8 cellular contexts compared by ENCODE assay signal in the genomic region with DNA sequence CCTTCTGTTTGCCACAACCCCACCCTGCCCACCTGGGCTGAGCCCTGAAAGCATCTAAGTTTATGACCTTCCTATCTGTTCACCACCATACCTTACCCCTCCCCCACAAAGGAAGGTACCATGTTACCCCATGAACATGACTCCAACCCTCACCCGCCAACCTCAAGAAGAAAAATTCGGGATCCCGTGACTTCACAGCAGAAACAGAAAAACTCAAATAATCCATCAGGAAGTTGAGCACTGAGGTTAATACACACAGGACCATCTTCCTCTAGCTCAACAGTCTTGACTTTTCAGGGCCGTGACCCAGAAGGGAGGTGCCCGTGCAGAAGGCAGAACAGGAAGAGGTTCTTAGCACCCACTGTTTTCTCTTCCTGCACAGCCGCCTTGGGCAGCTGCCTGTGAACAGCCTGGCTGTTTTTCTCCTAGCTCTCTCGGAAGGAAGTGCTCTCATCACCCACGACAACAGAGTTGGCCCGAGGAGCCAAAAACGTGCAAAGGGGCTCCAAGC.
DNase-seq lines count a peak whose midpoint lies in the region; ATAC-seq lines count a peak whose summit lies in the region.

No MANE protein-coding gene starts in this region.

- peaks cover 54% of the 10 kb centered on the region for H3K4me1 Mint-ChIP-seq in memory B cell
- H3K4me1 Mint-ChIP-seq in stimulated activated naive CD8-positive, alpha-beta T cell treated with anti-CD3 and anti-CD28 coated beads, Interleukin-15, Interleukin-2, amounts not matched to agents 100 ng/mL and 50 ng/mL, for 24 hours (ENCODE audit: low read depth) = peaks cover 95% of the 10 kb centered on the region

- peaks cover 2% of the 10 kb centered on the region for H3K36me3 Mint-ChIP-seq in memory B cell
- no peaks in the 10 kb centered on the region for H3K36me3 Mint-ChIP-seq in stimulated activated naive CD8-positive, alpha-beta T cell treated with anti-CD3 and anti-CD28 coated beads, Interleukin-15, Interleukin-2, amounts not matched to agents 100 ng/mL and 50 ng/mL, for 24 hours (ENCODE audit: low read depth)

- peaks cover 2% of the 10 kb centered on the region for H3K9me3 Mint-ChIP-seq in memory B cell
- peaks cover 6% of the 10 kb centered on the region for H3K9me3 Mint-ChIP-seq in stimulated activated naive CD8-positive, alpha-beta T cell treated with anti-CD3 and anti-CD28 coated beads, Interleukin-15, Interleukin-2, amounts not matched to agents 100 ng/mL and 50 ng/mL, for 24 hours

- peak overlapping the region; percentile 93 for H3K27ac Mint-ChIP-seq in memory B cell
- H3K27ac Mint-ChIP-seq in stimulated activated naive CD8-positive, alpha-beta T cell treated with anti-CD3 and anti-CD28 coated beads, Interleukin-15, Interleukin-2, amounts not matched to agents 100 ng/mL and 50 ng/mL, for 24 hours = peak overlapping the region; percentile 97

- H3K27me3 Mint-ChIP-seq in memory B cell = no peaks in the 10 kb centered on the region
- no peaks in the 10 kb centered on the region for H3K27me3 Mint-ChIP-seq in stimulated activated naive CD8-positive, alpha-beta T cell treated with anti-CD3 and anti-CD28 coated beads, Interleukin-15, Interleukin-2, amounts not matched to agents 100 ng/mL and 50 ng/mL, for 24 hours

- DNase-seq in SIG-M5 treated with dmso at 0.1 percent for 504 hours (lab: John Stamatoyannopoulos, UW; ENCODE audit: unreplicated experiment) (peak; percentile 85), memory B cell (ENCODE audit: low spot score in 2 of 2) (peak; percentile 44 to 48), cerebellar nuclear complex (lab: John Stamatoyannopoulos, UW) (no peak), NCI-H446 (lab: John Stamatoyannopoulos, UW) (no peak)
- peak; percentile 53 for DNase-seq in activated naive CD4-positive, alpha-beta T cell treated with anti-CD3 and anti-CD28 coated beads, Interleukin-2, amount 50 U/mL, for 16 hours

- peak overlapping the region; percentile 86 for H3K4me3 Mint-ChIP-seq in memory B cell
- H3K4me3 Mint-ChIP-seq in stimulated activated naive CD8-positive, alpha-beta T cell treated with anti-CD3 and anti-CD28 coated beads, Interleukin-15, Interleukin-2, amounts not matched to agents 100 ng/mL and 50 ng/mL, for 24 hours = peak overlapping the region; percentile 86

- ATAC-seq in GM21515 (IDR thresholded peaks at IDR 0.05; ENCODE audit: unreplicated experiment) (peak; percentile 61), memory B cell (ENCODE audit: low read depth) (peak; percentile 85), GM21737 (IDR thresholded peaks at IDR 0.05; ENCODE audit: unreplicated experiment) (no peak)

Comparison
In these comparisons a context has a peak if more than half of its experiments do, and no peak if none do; other contexts are left out.
1. DNase-seq: peak in SIG-M5 treated with dmso at 0.1 percent for 504 hours (single experiment), activated naive CD4-positive, alpha-beta T cell treated with anti-CD3 and anti-CD28 coated beads, Interleukin-2, amount 50 U/mL, for 16 hours (single experiment) and memory B cell (2 of 2); none in cerebellar nuclear complex (0 of 2) and NCI-H446 (0 of 2).